ENCODE assay signal across 26 cellular contexts in genomic region chr13:112962911-112963625, GRCh38. TPM values are rescaled to one million over a fixed set of nuclear protein-coding genes. Genes with fewer than 3 reads are reported as not detected.
DNase-seq lines count a peak whose midpoint lies in the region; ATAC-seq, FAIRE-seq and TF ChIP-seq lines count a peak whose summit lies in the region.
"Had no signal": no experiment of that assay in that cellular context is flagged by ENCODE, and none has a peak within 500 bp of the region (broad histone marks: within the 10 kb centered on the region; RNA-seq: fewer than 3 reads in every experiment).

No MANE protein-coding gene starts in this region.

- peak overlapping the region in 1 of 2 donors; percentile 13 for H3K27ac ChIP-seq in left lung
- H3K27ac ChIP-seq in sigmoid colon = no peak overlapping the region
- H3K27ac ChIP-seq: BLaER1 had no signal

- no peaks in the 10 kb centered on the region for H3K9me3 ChIP-seq in left lung
- no peaks in the 10 kb centered on the region for H3K9me3 ChIP-seq in sigmoid colon
- H3K9me3 ChIP-seq: BLaER1, HAP-1 had no signal

- H3K4me3 ChIP-seq in left lung (no peak overlapping the region), sigmoid colon (no peak overlapping the region)
- H3K4me3 ChIP-seq: BLaER1, GM23338, HAP-1 had no signal

- WGBS in sigmoid colon, 2 donors = 79 to 85% methylated on average over 16 of the region's 16 CpGs

- peaks cover 0 to 10% of the 10 kb centered on the region in 2 donors for H3K27me3 ChIP-seq in left lung
- peaks cover under 1 to 32% (median 29%) of the 10 kb centered on the region in 3 donors for H3K27me3 ChIP-seq in sigmoid colon

- ATAC-seq in Right ventricle myocardium superior (ENCODE audit: poor library complexity) = no peak
- ATAC-seq in left lung = no peak
- ATAC-seq in HG03460 (IDR thresholded peaks at IDR 0.05; ENCODE audit: unreplicated experiment) = no peak
- ATAC-seq: GM23338, PC-3 had no signal

- intact Hi-C loops in Right ventricle myocardium superior (cut with DNase I) = no loop called here
- intact Hi-C loops in cardiac septum (cut with DNase I) = no loop called here
- intact Hi-C loops in left lung (cut with DNase I) = no loop called here
- intact Hi-C loops in sigmoid colon (cut with DNase I) = no loop called here

- H3K36me3 ChIP-seq in left lung = no peaks in the 10 kb centered on the region
- H3K36me3 ChIP-seq in sigmoid colon = no peaks in the 10 kb centered on the region
- H3K36me3 ChIP-seq: BLaER1, HAP-1 had no signal

- DNase-seq in Right ventricle myocardium superior (peak; percentile 18), cardiac septum (ENCODE audit: low spot score) (no peak), left lung (peak; percentile 19 to 34), sigmoid colon (peak; percentile 53), amniotic stem cell (lab: John Stamatoyannopoulos, UW) (no peak), H54 (ENCODE audit: insufficient read length, low spot score) (no peak)
- DNase-seq: CD4-positive, alpha-beta T cell; COR-L47; HFFc6; KBM-7; MV-4-11; NCI-H1105; NCI-H1436 treated with DMSO at 0.1 percent for 48 hours; NCI-H1930; NCI-H2107; NCI-H446; NCI-H524 treated with DMSO at 0.1 percent for 48 hours; NCI-H774; PC-3; SHP77 had no signal

- TF ChIP-seq EP300 in sigmoid colon (IDR thresholded peaks at IDR 0.05) = no peak

- no peak for TF ChIP-seq POLR2A in sigmoid colon (IDR thresholded peaks at IDR 0.05)
- no peak for TF ChIP-seq POLR2A in H54 (IDR thresholded peaks at IDR 0.05; ENCODE audit: low read depth, low read length)

- H3K4me1 ChIP-seq in left lung = peaks cover 0 to 6% of the 10 kb centered on the region in 2 donors
- no peaks in the 10 kb centered on the region for H3K4me1 ChIP-seq in sigmoid colon
- H3K4me1 ChIP-seq: HAP-1 had no signal

- no peak for FAIRE-seq in H54 (lab: Jason Lieb, UNC)
- FAIRE-seq: G401.6 had no signal

- TF ChIP-seq CTCF in left lung (IDR thresholded peaks at IDR 0.05) (no peak), sigmoid colon (IDR thresholded peaks at IDR 0.05) (no peak)

RNA-seq across cellular contexts. Expression of gene MCF2L, which starts 5.9 kb away (rescaled TPM):
- total RNA-seq in Right ventricle myocardium superior = 38.1 TPM
- total RNA-seq in cardiac septum = 38.9 TPM
- 10 to 100 TPM; 36.0 to 38.9 TPM for total RNA-seq in left lung
- total RNA-seq in sigmoid colon = 10 to 100 TPM in 3 of 4 donors, 1 to 10 TPM in 1; 7.5 to 20.2 (median 13.0) TPM
- 10 to 100 TPM; 43.5 to 59.9 (median 51.1) TPM for polyA plus RNA-seq in sigmoid colon
- total RNA-seq: HFFc6, MCF 10A had no signal

Comparison
In these comparisons a context has a peak if more than half of its experiments do, and no peak if none do; other contexts are left out.
1. DNase-seq: peak in Right ventricle myocardium superior (single experiment), left lung (2 of 2) and sigmoid colon (single experiment); none in cardiac septum (single experiment), amniotic stem cell (single experiment) and H54 (single experiment).